In the genomic region with DNA sequence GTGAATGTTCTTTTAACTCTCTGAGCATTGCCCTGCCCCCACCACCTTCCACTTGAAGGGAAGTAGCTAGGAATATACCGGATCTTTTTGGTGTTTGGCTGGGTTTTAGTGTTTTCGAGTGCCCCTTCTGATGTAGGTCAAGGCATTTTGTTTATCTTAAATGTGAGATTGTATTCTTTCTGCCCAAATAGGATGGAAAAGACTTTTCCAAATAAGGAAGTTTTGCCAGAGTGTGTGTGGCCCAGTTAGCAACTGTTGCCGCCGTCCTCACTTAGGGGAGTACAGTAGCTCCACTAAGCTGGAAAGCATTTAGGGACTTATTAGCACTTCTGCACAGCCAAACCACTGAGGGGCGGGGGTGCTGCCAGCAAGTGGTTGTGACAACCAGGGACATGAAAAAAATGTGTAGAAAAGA, we compare ENCODE assay signal across 7 cellular contexts. TPM values are rescaled to one million over a fixed set of nuclear protein-coding genes. Genes with fewer than 3 reads are reported as not detected.
DNase-seq lines count a peak whose midpoint lies in the region; ATAC-seq and TF ChIP-seq lines count a peak whose summit lies in the region.

No MANE protein-coding gene starts in this region.

- H3K27ac ChIP-seq in H9 (ENCODE audit: insufficient read length, low read depth, low read length) (peak overlapping the region; percentile 98), smooth muscle cell (ENCODE audit: low read depth) (peak overlapping the region; percentile 61)

- H3K9me3 ChIP-seq in H9 (ENCODE audit: control insufficient read depth, low read depth, low read length) (no peaks in the 10 kb centered on the region), smooth muscle cell (replicated peaks; ENCODE audit: low read depth) (no peaks in the 10 kb centered on the region)

- peak overlapping the region; percentile 54 for H2BK120ac ChIP-seq in H9 (ENCODE audit: low read depth, low read length, poor library complexity, severe bottlenecking)

- H2AK5ac ChIP-seq in H9 (ENCODE audit: insufficient read length, low read length), result no peak overlapping the region

- TF ChIP-seq CTCF in H9 (conservative IDR thresholded peaks at IDR 0.05) (no peak), smooth muscle cell (IDR thresholded peaks at IDR 0.05; ENCODE audit: borderline replicate concordance, insufficient read depth, poor library complexity, severe bottlenecking) (no peak)

- no peak overlapping the region for H2BK20ac ChIP-seq in H9 (ENCODE audit: low read depth, low read length, poor library complexity, severe bottlenecking)

- no peaks in the 10 kb centered on the region for H3K9me3 Mint-ChIP-seq in H9

- H3K4ac ChIP-seq in H9 (ENCODE audit: low read depth, low read length), result peak overlapping the region; percentile 81; the same call in 1 of the 2 replicates

- H3K23ac ChIP-seq in H9 (ENCODE audit: insufficient read length, low read depth, low read length), result no peak overlapping the region

- no peak overlapping the region for H3K56ac ChIP-seq in H9 (ENCODE audit: insufficient read length, low read depth, low read length)

- H2BK5ac ChIP-seq in H9 (ENCODE audit: insufficient read length, low read length), result no peak overlapping the region

- H3K4me1 ChIP-seq in H9 (ENCODE audit: insufficient read depth, low read length) (peaks cover 9% of the 10 kb centered on the region; the same call in 1 of the 2 replicates), smooth muscle cell (ENCODE audit: low read depth) (peaks cover 29% of the 10 kb centered on the region)

- H3F3A ChIP-seq in smooth muscle cell (ENCODE audit: low read depth), result peaks cover 14% of the 10 kb centered on the region

- H3K18ac ChIP-seq in H9 (ENCODE audit: insufficient read length, low read depth, low read length), result peak overlapping the region; percentile 77

- H3K4me3 Mint-ChIP-seq in H9, result peak overlapping the region in 1 of 2 experiments; percentile 67; a peak in 3 of 5 replicates

- no peak overlapping the region for H3K4me3 ChIP-seq in smooth muscle cell

- H4K8ac ChIP-seq in H9 (replicated peaks; ENCODE audit: insufficient read length, low read depth, low read length), result no peak overlapping the region

- peak overlapping the region; percentile 67; the same call in 1 of the 2 replicates for H3K14ac ChIP-seq in H9 (ENCODE audit: insufficient read depth, low read length)

- H3K27ac Mint-ChIP-seq in H9, result peak overlapping the region; percentile 99 to 100 (median 100)

- H3K9ac ChIP-seq in H9 (ENCODE audit: extremely low read depth, insufficient read length, low read length) (no peak overlapping the region), smooth muscle cell (ENCODE audit: low read depth) (no peak overlapping the region)

- no peak overlapping the region for H3K4me2 ChIP-seq in H9 (ENCODE audit: insufficient read depth, insufficient read length, low read length)
- peak overlapping the region; percentile 53 for H3K4me2 ChIP-seq in smooth muscle cell

- H3K27me3 Mint-ChIP-seq in H9 (ENCODE audit: low read depth), result no peaks in the 10 kb centered on the region

- H2BK12ac ChIP-seq in H9 (ENCODE audit: insufficient read length, low read depth, low read length), result peak overlapping the region; percentile 52

- H2AFZ ChIP-seq in H9 (ENCODE audit: low read length) (no peak overlapping the region), smooth muscle cell (ENCODE audit: low read depth) (no peak overlapping the region)

- ATAC-seq in GM18867 (IDR thresholded peaks at IDR 0.05; ENCODE audit: unreplicated experiment) (no peak), HG02763 (IDR thresholded peaks at IDR 0.05; ENCODE audit: unreplicated experiment) (no peak), HG02840 (IDR thresholded peaks at IDR 0.05; ENCODE audit: low FRiP score, unreplicated experiment) (no peak)

- H3K23me2 ChIP-seq in H9 (ENCODE audit: insufficient read length, low read depth, low read length, poor library complexity, severe bottlenecking), result no peaks in the 10 kb centered on the region

- H3K36me3 Mint-ChIP-seq in H9 (ENCODE audit: insufficient read depth in 1 of 3, low read depth in 3 of 3), result no peaks in the 10 kb centered on the region

- H4K20me1 ChIP-seq in H9 (ENCODE audit: control insufficient read depth, insufficient read depth, insufficient read length), result no peaks in the 10 kb centered on the region
- no peaks in the 10 kb centered on the region for H4K20me1 ChIP-seq in smooth muscle cell (ENCODE audit: low read depth)

- no peaks in the 10 kb centered on the region for H3K79me1 ChIP-seq in H9 (ENCODE audit: insufficient read depth, low read depth, low read length, poor library complexity, severe bottlenecking)

- H3K36me3 ChIP-seq in smooth muscle cell (ENCODE audit: low read depth), result no peaks in the 10 kb centered on the region

- H4K5ac ChIP-seq in H9 (ENCODE audit: insufficient read length, low read depth, low read length), result no peak overlapping the region

- no peak for DNase-seq in H9
- DNase-seq in activated gamma-delta T cell (lab: John Stamatoyannopoulos, UW), result peak; percentile 26
- DNase-seq in iPS-NIHi11 (ENCODE audit: low spot score), result peak; percentile 39
- DNase-seq in smooth muscle cell (lab: John Stamatoyannopoulos, UW; ENCODE audit: unreplicated experiment), result no peak

- no CpG with 5 or more reads among the region's 5 CpGs for WGBS in H9 (ENCODE audit: extremely low coverage, insufficient read length, low lambda C conversion rate)
- 5% methylated on average over 5 of the region's 5 CpGs for WGBS in smooth muscle cell (ENCODE audit: low lambda C conversion rate)

- no peak overlapping the region for H4K91ac ChIP-seq in H9 (ENCODE audit: insufficient read length, low read depth, low read length)

- H3T11ph ChIP-seq in H9 (ENCODE audit: low read length), result peak overlapping the region; percentile 8

- H3K79me2 ChIP-seq in H9 (ENCODE audit: insufficient read depth, low read length) (no peaks in the 10 kb centered on the region), smooth muscle cell (ENCODE audit: low read depth) (no peaks in the 10 kb centered on the region)

- H3K4me1 Mint-ChIP-seq in H9, result peaks cover 51 to 73% of the 10 kb centered on the region in 2 experiments

- no peak overlapping the region for H2BK15ac ChIP-seq in H9 (ENCODE audit: low read depth, low read length)

- H3K27me3 ChIP-seq in H9 (ENCODE audit: insufficient read depth, low read length) (no peaks in the 10 kb centered on the region), smooth muscle cell (ENCODE audit: low read depth) (no peaks in the 10 kb centered on the region)

RNA-seq across cellular contexts. Expression of a gene that starts 29.8 kb away (rescaled TPM):
- total RNA-seq in H9 (2021), result 291 and 296 TPM in 2 replicates
- 187 and 190 TPM in 2 replicates for total RNA-seq in smooth muscle cell
- polyA plus RNA-seq in smooth muscle cell, result 128 TPM in 2 replicates

RNA-seq across cellular contexts. Expression of a gene that starts 57.2 kb away (rescaled TPM):
- 15.0 and 16.2 TPM in 2 replicates for total RNA-seq in H9 (2021)
- 4.1 and 10.7 TPM in 2 replicates for total RNA-seq in smooth muscle cell
- 9.2 and 28.9 TPM in 2 replicates for polyA plus RNA-seq in smooth muscle cell

Comparison
In these comparisons a context has a peak if more than half of its experiments do, and no peak if none do; other contexts are left out.
1. DNase-seq: peak in activated gamma-delta T cell (single experiment) and iPS-NIHi11 (single experiment); none in H9 (single experiment) and smooth muscle cell (single experiment).